25 cellular contexts compared by ENCODE assay signal in genomic region chr3:197114007-197114406, GRCh38.
DNase-seq lines count a peak whose midpoint lies in the region; ATAC-seq, FAIRE-seq and TF ChIP-seq lines count a peak whose summit lies in the region.
"Had no signal": no experiment of that assay in that cellular context is flagged by ENCODE, and none has a peak within 500 bp of the region (broad histone marks: within the 10 kb centered on the region; RNA-seq: fewer than 3 reads in every experiment).

No MANE protein-coding gene starts in this region.

- H4K20me1 ChIP-seq in K562 (replicated peaks; ENCODE audit: control insufficient read depth, insufficient read depth, low read length) = no peaks in the 10 kb centered on the region
- H4K20me1 ChIP-seq: BLaER1 had no signal

- no peak for TF ChIP-seq POLR2A in K562 (conservative IDR thresholded peaks at IDR 0.05)

- H3K36me3 ChIP-seq in HEK293 (ENCODE audit: control insufficient read depth in 2 of 2, insufficient read depth in 1 of 2, low read length in 2 of 2) = peaks cover 0 to 23% of the 10 kb centered on the region in 2 experiments; a peak in 1 of 3 replicates
- H3K36me3 ChIP-seq in K562 (ENCODE audit: control insufficient read depth, insufficient read depth, low read length) = peaks cover 44% of the 10 kb centered on the region

- no peaks in the 10 kb centered on the region for H3K9me1 ChIP-seq in K562 (ENCODE audit: control insufficient read depth, insufficient read depth, low read length)

- no peak overlapping the region for H3K4me2 ChIP-seq in K562 (ENCODE audit: insufficient read depth, low read length)
- H3K4me2 ChIP-seq: BLaER1 had no signal

- H3K4me1 ChIP-seq in HEK293 (ENCODE audit: control insufficient read depth, insufficient read depth, low read length) (no peaks in the 10 kb centered on the region), K562 (replicated peaks in 1 of 2; ENCODE audit: control insufficient read depth in 2 of 2, insufficient read depth in 2 of 2, low read length in 2 of 2) (no peaks in the 10 kb centered on the region)
- H3K4me1 ChIP-seq: BLaER1 had no signal

- CTCF ChIA-PET in HEK293 (lab: Yijun Ruan, JAX) (interaction anchor here (0.6 to 0.8 kb wide), 2 partner anchors 275 to 396 kb away, joined by 4 to 6 read pairs; no protein-coding TSS in a partner anchor), K562 (lab: Yijun Ruan, JAX; ENCODE audit: low intra/inter-chr PET ratio) (no interaction called here)

- no peaks in the 10 kb centered on the region for H3K79me2 ChIP-seq in K562 (ENCODE audit: control insufficient read depth, insufficient read depth, low read length)

- DNase-seq in K562 (ENCODE audit: extremely low read depth in 1 of 4, low spot score in 3 of 4) (no peak), NCI-H524 (lab: John Stamatoyannopoulos, UW) (no peak)
- DNase-seq in effector CD8-positive, alpha-beta T cell (lab: John Stamatoyannopoulos, UW) = no peak
- DNase-seq: 8988T; ACHN; BE2C; C1 segment of cervical spinal cord; CD4-positive, alpha-beta memory T cell; CD4-positive, CD25-positive, alpha-beta regulatory T cell; CD8-positive, alpha-beta memory T cell; COR-L47; DMS153; DMS53; DMS79; DND-41; EL; GDM1 had no signal

- ATAC-seq in K562 = no peak
- ATAC-seq in GM21825 (IDR thresholded peaks at IDR 0.05; ENCODE audit: unreplicated experiment) = no peak
- ATAC-seq: GM12878 had no signal

- FAIRE-seq in K562 (lab: Jason Lieb, UNC) = peak; percentile 32
- FAIRE-seq: A204.1, D721Med, GM12878, GM12892, GM18507 had no signal

- no peak for TF ChIP-seq CTCF in HEK293 (tag by site-specific recombination; IDR thresholded peaks at IDR 0.05)
- TF ChIP-seq CTCF in K562 (IDR thresholded peaks at IDR 0.05 in 2 of 3, conservative IDR thresholded peaks at IDR 0.05 in 1 of 3; ENCODE audit: insufficient read depth in 2 of 3, low read depth in 1 of 3, low read length in 3 of 3) = no peak

- H3K27ac ChIP-seq in HEK293 (ENCODE audit: extremely low read depth, low read depth, low read length) (no peak overlapping the region), K562 (ENCODE audit: extremely low read depth, low read depth, low read length) (no peak overlapping the region)
- H3K27ac ChIP-seq: BLaER1 had no signal

- no peaks in the 10 kb centered on the region for H3K27me3 ChIP-seq in K562 (ENCODE audit: control insufficient read depth in 2 of 2, insufficient read depth in 2 of 2, low read length in 2 of 2)
- H3K27me3 ChIP-seq: BE2C, BLaER1 had no signal

- no peak overlapping the region for H2AFZ ChIP-seq in K562 (ENCODE audit: low read depth, low read length)

- H3K9me3 ChIP-seq in HEK293 (ENCODE audit: control insufficient read depth, insufficient read depth, low read depth, low read length) (no peaks in the 10 kb centered on the region), K562 (replicated peaks; ENCODE audit: control insufficient read depth, insufficient read depth, low read depth, low read length) (no peaks in the 10 kb centered on the region)
- H3K9me3 ChIP-seq: BE2C had no signal

- no TSS peak for BruUV-seq in K562 (replicated peaks; lab: Mats Ljungman, UMichigan)

- no peak for TF ChIP-seq EP300 in K562 (IDR thresholded peaks at IDR 0.05; ENCODE audit: low read length)

- no peak for TF ChIP-seq RAD21 in K562 (CRISPR knock-in tag; conservative IDR thresholded peaks at IDR 0.05 in 1 of 2, IDR thresholded peaks at IDR 0.05 in 1 of 2)

- in situ Hi-C loops in K562 (cut with MboI) = no loop called here

- POLR2A ChIA-PET in HEK293 (lab: Yijun Ruan, JAX) (no interaction called here), K562 (lab: Yijun Ruan, JAX) (no interaction called here)

- 96% methylated on average over 3 of the region's 3 CpGs for WGBS in K562 (ENCODE audit: insufficient coverage, low coverage, missing lambda C conversion rate)

- H3K4me3 ChIP-seq in HEK293 (ENCODE audit: low read depth, low read length) = no peak overlapping the region
- H3K4me3 ChIP-seq in K562 = no peak overlapping the region
- H3K4me3 ChIP-seq: BLaER1, GM12878 had no signal

- intact Hi-C loops in K562 (cut with micrococcal nuclease) = no loop called here

- H3K9ac ChIP-seq in K562 (ENCODE audit: insufficient read depth in 1 of 2, low read depth in 2 of 2, low read length in 2 of 2) = no peak overlapping the region
- H3K9ac ChIP-seq: BLaER1 had no signal

TF ChIP-seq in HEK293, 187 proteins besides CTCF, POLR2A, EP300 and RAD21:
- peak; percentile 92 for TF ChIP-seq ZNF558 (tag by site-specific recombination; IDR thresholded peaks at IDR 0.05)
- no peak for TF ChIP-seq EGR2 (tag by site-specific recombination; IDR thresholded peaks at IDR 0.05; ENCODE audit: low read depth)

TF ChIP-seq in K562, 482 proteins besides CTCF, POLR2A, EP300 and RAD21:
- no peak for TF ChIP-seq ZFP36 (IDR thresholded peaks at IDR 0.05; ENCODE audit: low read depth, low read length, partially characterized antibody)
- TF ChIP-seq ZC3H8 (IDR thresholded peaks at IDR 0.05) = no peak
